In the genomic region with DNA sequence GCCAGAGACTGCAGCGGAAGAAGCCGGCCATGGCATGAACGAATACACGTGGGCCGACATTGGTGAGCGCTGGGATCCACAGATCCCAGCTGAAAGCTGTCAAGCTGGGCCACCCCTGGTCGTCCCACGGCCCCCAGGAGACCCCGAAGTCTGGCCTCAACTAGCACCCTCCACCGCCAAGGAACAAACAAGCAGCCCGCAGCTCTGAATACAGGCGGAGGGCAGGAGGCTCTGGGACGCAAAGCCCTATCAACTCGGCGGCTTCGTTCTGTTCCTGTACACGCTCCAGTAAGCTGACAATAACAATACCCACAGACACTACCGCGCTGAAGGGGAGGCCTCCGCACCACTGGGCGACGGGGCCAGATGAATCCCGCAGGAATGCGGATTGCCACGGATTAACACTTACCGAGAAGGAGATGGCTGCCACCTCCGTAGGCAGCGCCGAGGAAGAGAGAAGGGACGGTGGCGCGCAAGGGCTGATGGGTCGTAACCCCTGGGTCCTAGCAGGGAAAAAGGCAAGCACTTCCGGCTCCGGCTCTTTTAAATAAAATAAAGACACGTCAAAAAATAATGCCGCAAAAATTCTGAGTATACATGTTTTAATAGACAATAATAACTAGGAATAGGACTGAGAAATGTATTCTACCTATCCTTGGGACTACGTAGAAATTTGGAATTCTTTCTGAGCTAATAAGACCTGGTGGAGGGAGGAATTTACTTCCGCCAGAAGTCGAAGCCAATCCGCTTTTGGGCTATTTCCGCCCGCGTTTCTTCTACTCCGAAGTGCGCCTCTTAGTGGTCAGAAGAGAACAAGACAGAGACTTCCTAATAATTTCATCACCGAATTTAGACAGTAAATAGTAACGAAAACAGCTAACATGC, we compare ENCODE assay signal across 8 cellular contexts. TPM values are rescaled to one million over a fixed set of nuclear protein-coding genes. Genes with fewer than 3 reads are reported as not detected.
DNase-seq lines count a peak whose midpoint lies in the region; ATAC-seq, FAIRE-seq and TF ChIP-seq lines count a peak whose summit lies in the region.

A gene (minus strand): TSS at position 481 of the 885 bp plus-strand sequence. CDS start 1,328 bp downstream, outside the sequence.

- intact Hi-C loops in adrenal gland (cut with DNase I), result no loop called here
- intact Hi-C loops in left cardiac atrium (cut with DNase I), result no loop called here
- intact Hi-C loops in posterior vena cava (cut with DNase I), result no loop called here
- intact Hi-C loops in upper lobe of right lung (cut with DNase I), result no loop called here

- peak; percentile 77 to 91 (median 82) for TF ChIP-seq CTCF in adrenal gland (IDR thresholded peaks at IDR 0.05)
- TF ChIP-seq CTCF in upper lobe of right lung (IDR thresholded peaks at IDR 0.05), result peak; percentile 81

- peaks cover 11 to 34% of the 10 kb centered on the region in 2 donors for H3K4me1 ChIP-seq in adrenal gland (replicated peaks in 1 of 2)
- H3K4me1 ChIP-seq in upper lobe of right lung, result peaks cover 28% of the 10 kb centered on the region

- H3K9me3 ChIP-seq in adrenal gland (replicated peaks in 1 of 3), result no peaks in the 10 kb centered on the region
- no peaks in the 10 kb centered on the region for H3K9me3 ChIP-seq in upper lobe of right lung

- 0 to 1% (median 1%) methylated on average over 36 to 48 of the region's 48 CpGs for WGBS in adrenal gland, 4 donors

- DNase-seq in GM12892 (ENCODE audit: insufficient read length) (peak; percentile 68), NCI-H146 (lab: John Stamatoyannopoulos, UW) (peak; percentile 86), T-helper 1 cell (peak; percentile 66 to 94 (median 77)), adrenal gland (peak; percentile 87 to 96 (median 89)), left cardiac atrium (peak; percentile 90), posterior vena cava (ENCODE audit: low spot score) (peak; percentile 96), upper lobe of right lung (peak; percentile 93)

- H3K36me3 ChIP-seq in adrenal gland (replicated peaks in 1 of 2), result peaks cover 0 to 37% of the 10 kb centered on the region in 2 donors
- H3K36me3 ChIP-seq in upper lobe of right lung, result peaks cover 38% of the 10 kb centered on the region

- peak; percentile 78 for ATAC-seq in HG02870 (IDR thresholded peaks at IDR 0.05; ENCODE audit: unreplicated experiment)
- peak; percentile 95 to 98 for ATAC-seq in left cardiac atrium
- peak; percentile 96 for ATAC-seq in upper lobe of right lung

- peak; percentile 99 for TF ChIP-seq POLR2A in GM12892 (IDR thresholded peaks at IDR 0.05; ENCODE audit: low read depth, low read length)
- TF ChIP-seq POLR2A in adrenal gland (IDR thresholded peaks at IDR 0.05), result peak; percentile 55 to 79

- H3K27me3 ChIP-seq in adrenal gland (no peaks in the 10 kb centered on the region), upper lobe of right lung (no peaks in the 10 kb centered on the region)

- H3K4me3 ChIP-seq in adrenal gland, result peak within 1 kb of the TSS; percentile 43 to 98 (median 80)
- peak within 1 kb of the TSS; percentile 79 for H3K4me3 ChIP-seq in upper lobe of right lung

- FAIRE-seq in GM12892 (lab: Jason Lieb, UNC), result peak; percentile 84

- H3K27ac ChIP-seq in adrenal gland (peak within 1 kb of the TSS; percentile 87 to 97 (median 94)), upper lobe of right lung (peak within 1 kb of the TSS; percentile 98)

RNA-seq across cellular contexts. Expression of the gene that starts here (rescaled TPM):
- polyA plus RNA-seq in GM12892 (2012; ENCODE audit: missing spikeins), result 5,581 TPM
- total RNA-seq in adrenal gland, result 1,000 to 10,000 TPM in 5 of 8 donors, 100 to 1,000 TPM in 3; 695 to 2,605 (median 1,261) TPM
- 1,000 to 10,000 TPM; 1,244 to 2,745 (median 2,081) TPM for polyA plus RNA-seq in adrenal gland
- 1,000 to 10,000 TPM; 1,021 to 1,102 TPM for total RNA-seq in left cardiac atrium
- total RNA-seq in posterior vena cava, result 1,000 to 10,000 TPM; 1,198 to 1,383 TPM
- 1,191 TPM for total RNA-seq in upper lobe of right lung

Comparison
In these comparisons a context has a peak if more than half of its experiments do, and no peak if none do; other contexts are left out.
1. Peak in every context shown above with its lines: DNase-seq, ATAC-seq, H3K4me3 ChIP-seq and H3K27ac ChIP-seq.